ENCODE assay signal across 23 cellular contexts in the genomic region with DNA sequence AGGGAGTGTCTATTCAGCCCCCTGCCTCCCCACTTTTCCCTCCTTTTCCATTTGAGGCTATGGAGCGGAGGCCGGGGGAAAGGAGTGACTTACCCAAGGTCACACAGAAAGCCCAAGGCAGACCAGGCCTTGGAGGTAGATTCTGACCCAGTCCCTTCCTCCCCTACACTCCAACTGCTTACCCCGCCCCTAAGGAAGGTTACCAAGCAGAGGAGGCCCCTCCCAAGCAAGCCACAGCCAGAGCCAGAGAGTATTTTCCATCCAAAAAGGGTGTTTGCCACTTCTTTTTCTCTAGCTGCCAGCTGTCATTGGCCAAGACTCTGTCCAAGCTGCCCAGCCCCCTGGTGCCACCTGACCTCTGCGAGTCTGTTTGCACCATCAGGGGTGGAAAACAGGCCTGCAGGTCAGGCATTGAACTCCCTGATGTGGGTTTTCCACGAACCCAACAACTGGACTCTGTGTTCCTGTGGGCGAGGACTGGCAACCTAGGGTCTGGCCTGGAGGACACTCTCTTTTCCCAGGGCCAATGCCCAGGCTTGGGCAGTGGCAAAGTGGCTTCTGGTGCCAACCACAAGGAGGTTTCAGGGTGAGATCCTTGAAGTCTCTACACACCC. TPM values are rescaled to one million over a fixed set of nuclear protein-coding genes. Genes with fewer than 3 reads are reported as not detected.
DNase-seq lines count a peak whose midpoint lies in the region; ATAC-seq, FAIRE-seq and TF ChIP-seq lines count a peak whose summit lies in the region.
"Had no signal": no experiment of that assay in that cellular context is flagged by ENCODE, and none has a peak within 500 bp of the region (broad histone marks: within the 10 kb centered on the region; RNA-seq: fewer than 3 reads in every experiment).

No MANE protein-coding gene starts in this region.

- H3K36me3 ChIP-seq in liver (ENCODE audit: control insufficient read depth in 4 of 4, insufficient read depth in 3 of 4, low read depth in 1 of 4, low read length in 3 of 4) (no peaks in the 10 kb centered on the region), HepG2 (replicated peaks in 1 of 2; ENCODE audit: control insufficient read depth in 1 of 2, insufficient read depth in 2 of 2, low read length in 2 of 2) (no peaks in the 10 kb centered on the region), H1 (ENCODE audit: control insufficient read depth in 2 of 4, insufficient read depth in 4 of 4, low read length in 3 of 4) (no peaks in the 10 kb centered on the region), mucosa of descending colon (ENCODE audit: low read depth) (no peaks in the 10 kb centered on the region), aorta (ENCODE audit: control insufficient read depth in 1 of 2, insufficient read depth in 2 of 2, low read length in 1 of 2) (no peaks in the 10 kb centered on the region), Karpas-422 (ENCODE audit: insufficient read depth, low read length) (no peaks in the 10 kb centered on the region)
- H3K36me3 ChIP-seq: BLaER1 treated with 17β-estradiol and CSF1 and Interleukin-3, amounts not matched to agents 10 nM and 100 nM had no signal

- TF ChIP-seq RAD21 in liver (IDR thresholded peaks at IDR 0.05) (peak in 1 of 2 donors; percentile 47), HepG2 (CRISPR knock-in tag; IDR thresholded peaks at IDR 0.05) (no peak), H1 (IDR thresholded peaks at IDR 0.05 in 1 of 2, conservative IDR thresholded peaks at IDR 0.05 in 1 of 2; ENCODE audit: low read depth in 2 of 2, low read length in 2 of 2) (no peak)

- FAIRE-seq in HepG2 (lab: Jason Lieb, UNC) (no peak), H1 (lab: Jason Lieb, UNC) (no peak)
- FAIRE-seq: GM12878, GM19239, HTR-8/SVneo had no signal

- H4K5ac ChIP-seq in H1 (ENCODE audit: insufficient read length, low read depth, low read length) = no peak overlapping the region

- POLR2A ChIA-PET in HepG2 (lab: Yijun Ruan, JAX) = interaction anchor here (1.0 kb wide), 1 partner anchor 12 kb away, joined by 4 read pairs; no protein-coding TSS in a partner anchor
- POLR2A ChIA-PET in H1 (lab: Charles Lee; ENCODE audit: partially characterized antibody) = interaction anchor here (1.1 to 2.2 kb wide), 3 partner anchors 9 to 16 kb away, joined by 3 to 12 read pairs (median 5); no protein-coding TSS in a partner anchor

- BruUV-seq in HepG2 (replicated peaks; lab: Mats Ljungman, UMichigan) = no TSS peak

- H3K14ac ChIP-seq in H1 (ENCODE audit: insufficient read length) = no peak overlapping the region

- H2BK120ac ChIP-seq in H1 (replicated peaks; ENCODE audit: low read depth, low read length) = no peak overlapping the region

- H2AFZ ChIP-seq in HepG2 (ENCODE audit: low read length) (no peak overlapping the region), H1 (ENCODE audit: low read length) (no peak overlapping the region), Karpas-422 (ENCODE audit: low read length) (no peak overlapping the region)
- H2AFZ ChIP-seq: GM23248 had no signal

- WGBS in liver = 44% methylated on average over 6 of the region's 6 CpGs
- WGBS in HepG2 (ENCODE audit: low lambda C conversion rate) = 40% methylated on average over 3 of the region's 6 CpGs
- 86% methylated on average over 6 of the region's 6 CpGs; no CpG with 5 or more reads in 1 of the 2 experiments for WGBS in H1 (ENCODE audit: extremely low coverage in 1 of 2, insufficient coverage in 1 of 2, insufficient read length in 1 of 2, insufficient replicate concordance in 2 of 2, low coverage in 1 of 2, low lambda C conversion rate in 2 of 2, missing lambda C conversion rate in 1 of 2), 2 experiments
- 83% methylated on average over 6 of the region's 6 CpGs for WGBS in aorta, 2 donors

- no peak overlapping the region for H4K91ac ChIP-seq in H1 (replicated peaks; ENCODE audit: insufficient read length, low read length)

- H2BK15ac ChIP-seq in H1 (ENCODE audit: low read length) = no peak overlapping the region

- H3K18ac ChIP-seq in H1 (ENCODE audit: extremely low read depth, low read length) = no peak overlapping the region

- H3K27ac ChIP-seq in liver (ENCODE audit: low read depth in 1 of 2, low read length in 2 of 2) (peak overlapping the region; percentile 40 to 84), HepG2 (ENCODE audit: extremely low read length, insufficient read depth, low read length) (no peak overlapping the region), H1 (ENCODE audit: low read depth, low read length) (no peak overlapping the region), aorta (ENCODE audit: low read depth in 1 of 2, low read length in 2 of 2) (no peak overlapping the region), Karpas-422 (ENCODE audit: low read length) (no peak overlapping the region)
- H3K27ac ChIP-seq: BLaER1 treated with 17β-estradiol and CSF1 and Interleukin-3, amounts not matched to agents 10 nM and 100 nM; GM23248 had no signal

- H3K4me2 ChIP-seq in HepG2 (ENCODE audit: low read depth, low read length) = no peak overlapping the region
- no peak overlapping the region for H3K4me2 ChIP-seq in H1 (ENCODE audit: insufficient read depth in 1 of 2, low read depth in 2 of 2, low read length in 2 of 2)
- no peak overlapping the region for H3K4me2 ChIP-seq in Karpas-422 (ENCODE audit: low read depth, low read length, poor library complexity, severe bottlenecking)
- H3K4me2 ChIP-seq: BLaER1 treated with 17β-estradiol and CSF1 and Interleukin-3, amounts not matched to agents 10 nM and 100 nM had no signal

- no peak overlapping the region for H3K23ac ChIP-seq in H1 (ENCODE audit: insufficient read length)

- peaks cover 0 to 5% (median under 1%) of the 10 kb centered on the region in 4 donors for H3K9me3 ChIP-seq in liver (ENCODE audit: control insufficient read depth in 4 of 4, low read length in 3 of 4)
- peaks cover 9% of the 10 kb centered on the region; the same call in 1 of the 2 replicates for H3K9me3 ChIP-seq in HepG2 (ENCODE audit: low read length)
- 0 out of 4 replicates have a peak, but pooled peaks cover 0 to 7% of the 10 kb centered on the region in 2 experiments for H3K9me3 ChIP-seq in H1 (ENCODE audit: insufficient read depth in 2 of 2, low read depth in 1 of 2, low read length in 1 of 2)
- peaks cover 14% of the 10 kb centered on the region for H3K9me3 ChIP-seq in mucosa of descending colon
- peaks cover 2% of the 10 kb centered on the region for H3K9me3 ChIP-seq in aorta (ENCODE audit: control insufficient read depth, low read length)
- H3K9me3 ChIP-seq in Karpas-422 (ENCODE audit: low read length) = peaks cover 13% of the 10 kb centered on the region

- H3K9me2 ChIP-seq in Karpas-422 (replicated peaks; ENCODE audit: insufficient read depth, low read length) = no peaks in the 10 kb centered on the region

- H2AK5ac ChIP-seq in H1 (ENCODE audit: low read depth, low read length) = no peak overlapping the region

- intact Hi-C loops in HepG2 (cut with micrococcal nuclease; ENCODE audit: unreplicated experiment) (no loop called here), mucosa of descending colon (cut with DNase I, micrococcal nuclease) (no loop called here), aorta (cut with DNase I) (no loop called here)

- in situ Hi-C loops in HepG2 (cut with HindIII; ENCODE audit: extremely low pct_ligation_motif_present, low pct_unique_long_range_greater_than_20kb) = no loop called here

- H2BK20ac ChIP-seq in H1 (ENCODE audit: low read length) = no peak overlapping the region

- no peak for DNase-seq in HepG2 (ENCODE audit: low spot score)
- no peak for DNase-seq in H1 (ENCODE audit: low read depth in 1 of 2, low spot score in 2 of 2)
- DNase-seq in mucosa of descending colon = peak in 2 of 3 donors; percentile 10 to 17
- no peak for DNase-seq in aorta
- no peak for DNase-seq in Karpas-422
- no peak for DNase-seq in activated naive CD4-positive, alpha-beta T cell (lab: John Stamatoyannopoulos, UW)
- DNase-seq: CD8-positive, alpha-beta T cell; DMS 273 treated with DMSO at 0.1 percent for 48 hours; DMS53; DND-41; EL; GM23248; H7; HFFc6 had no signal

- TF ChIP-seq CTCF in liver (IDR thresholded peaks at IDR 0.05; ENCODE audit: low read depth, low read length, missing input control) (no peak), HepG2 (CRISPR knock-in tag; IDR thresholded peaks at IDR 0.05) (no peak), H1 (IDR thresholded peaks at IDR 0.05; ENCODE audit: control extremely low read depth in 1 of 3, insufficient read depth in 1 of 3, low read depth in 1 of 3, low read length in 3 of 3) (no peak), mucosa of descending colon (IDR thresholded peaks at IDR 0.05) (no peak)

- TF ChIP-seq EP300 in HepG2 (IDR thresholded peaks at IDR 0.05; ENCODE audit: low read depth in 2 of 2, low read length in 2 of 2) (no peak), HepG2 (CRISPR knock-in tag; IDR thresholded peaks at IDR 0.05; ENCODE audit: borderline replicate concordance) (no peak), H1 (IDR thresholded peaks at IDR 0.05; ENCODE audit: borderline replicate concordance in 1 of 2, low read depth in 2 of 2, low read length in 2 of 2) (no peak)

- H2BK12ac ChIP-seq in H1 (ENCODE audit: low read depth, low read length) = 0 out of 2 replicates have a peak overlapping the region, but pooled peaks have one; percentile 39

- no peak overlapping the region for H3K4ac ChIP-seq in H1 (replicated peaks; ENCODE audit: insufficient read length, low read depth, low read length)

- peaks cover 4 to 39% (median 26%) of the 10 kb centered on the region in 4 donors for H3K4me1 ChIP-seq in liver (ENCODE audit: control insufficient read depth in 4 of 4, insufficient read depth in 4 of 4, low read length in 3 of 4)
- peaks cover 41% of the 10 kb centered on the region for H3K4me1 ChIP-seq in HepG2 (ENCODE audit: insufficient read depth, low read length)
- H3K4me1 ChIP-seq in H1 (replicated peaks in 1 of 4; ENCODE audit: control insufficient read depth in 3 of 4, insufficient read depth in 4 of 4, low read length in 3 of 4) = peaks cover 0 to 7% (median 3%) of the 10 kb centered on the region in 4 experiments; a peak in 6 of 7 replicates
- peaks cover 4% of the 10 kb centered on the region for H3K4me1 ChIP-seq in mucosa of descending colon (ENCODE audit: low read depth)
- no peaks in the 10 kb centered on the region for H3K4me1 ChIP-seq in aorta (ENCODE audit: control insufficient read depth in 1 of 2, insufficient read depth in 2 of 2, low read length in 2 of 2)
- H3K4me1 ChIP-seq in Karpas-422 (ENCODE audit: low read length) = no peaks in the 10 kb centered on the region

- peak overlapping the region in 1 of 2 donors; percentile 68 for H3K9ac ChIP-seq in liver (ENCODE audit: low read depth in 1 of 2, low read length in 2 of 2)
- no peak overlapping the region for H3K9ac ChIP-seq in HepG2 (ENCODE audit: insufficient read depth, low read depth, low read length)
- no peak overlapping the region for H3K9ac ChIP-seq in H1 (replicated peaks in 1 of 4; ENCODE audit: extremely low read depth in 1 of 4, low read depth in 3 of 4, low read length in 3 of 4)
- H3K9ac ChIP-seq in Karpas-422 (ENCODE audit: low read length) = no peak overlapping the region
- H3K9ac ChIP-seq: BLaER1 treated with 17β-estradiol and CSF1 and Interleukin-3, amounts not matched to agents 10 nM and 100 nM; GM23248 had no signal

- ATAC-seq in HepG2 = no peak
- no peak for ATAC-seq in mucosa of descending colon
- ATAC-seq in aorta (ENCODE audit: low FRiP score) = peak; percentile 7
- ATAC-seq in GM18861 (IDR thresholded peaks at IDR 0.05; ENCODE audit: unreplicated experiment) = no peak
- ATAC-seq: CD8-positive, alpha-beta T cell; GM12878; HCT116 had no signal

- H3K27me3 ChIP-seq in liver (ENCODE audit: control insufficient read depth in 4 of 4, insufficient read depth in 4 of 4, low read length in 3 of 4) (no peaks in the 10 kb centered on the region), HepG2 (ENCODE audit: control insufficient read depth in 1 of 2, insufficient read depth in 2 of 2, low read length in 2 of 2) (peaks cover 2 to 18% of the 10 kb centered on the region in 2 experiments), H1 (replicated peaks in 1 of 4; ENCODE audit: control insufficient read depth in 3 of 4, extremely low read depth in 1 of 4, insufficient read depth in 3 of 4, low read length in 3 of 4) (peaks cover 1 to 15% (median 11%) of the 10 kb centered on the region in 4 experiments; a peak in 6 of 7 replicates), aorta (ENCODE audit: control insufficient read depth in 1 of 2, insufficient read depth in 2 of 2, low read length in 1 of 2) (no peaks in the 10 kb centered on the region), Karpas-422 (ENCODE audit: low read length) (no peaks in the 10 kb centered on the region)

- TF ChIP-seq POLR2A in HepG2 (IDR thresholded peaks at IDR 0.05; ENCODE audit: insufficient read depth in 1 of 2, low read depth in 2 of 2, low read length in 2 of 2) (no peak), H1 (IDR thresholded peaks at IDR 0.05; ENCODE audit: control extremely low read depth in 1 of 2, low read depth in 2 of 2, low read length in 2 of 2) (no peak)

- H3K79me2 ChIP-seq in HepG2 (ENCODE audit: insufficient read depth, low read length) (no peaks in the 10 kb centered on the region), H1 (ENCODE audit: control insufficient read depth in 1 of 2, insufficient read depth in 2 of 2, low read length in 2 of 2) (no peaks in the 10 kb centered on the region), Karpas-422 (ENCODE audit: low read length) (no peaks in the 10 kb centered on the region)

- H2BK5ac ChIP-seq in H1 (ENCODE audit: low read depth, low read length) = no peak overlapping the region

- CTCF ChIA-PET in HepG2 (lab: Yijun Ruan, JAX; ENCODE audit: low intra/inter-chr PET ratio, low total read pairs) (no interaction called here), H1 (lab: Charles Lee; ENCODE audit: partially characterized antibody) (interaction anchor here (1.2 to 2.1 kb wide), 3 partner anchors 9 to 22 kb away, joined by 3 to 5 read pairs (median 4); no protein-coding TSS in a partner anchor)

- peak overlapping the region; percentile 57; the same call in 1 of the 2 replicates for H4K8ac ChIP-seq in H1 (ENCODE audit: extremely low read depth, insufficient read depth, low read length)

- H3K4me3 ChIP-seq in liver (ENCODE audit: low read depth in 1 of 3, low read length in 3 of 3) = no peak overlapping the region
- no peak overlapping the region for H3K4me3 ChIP-seq in HepG2 (replicated peaks in 1 of 3; ENCODE audit: insufficient read depth in 1 of 3, low read depth in 2 of 3, low read length in 3 of 3)
- no peak overlapping the region for H3K4me3 ChIP-seq in H1 (ENCODE audit: extremely low read depth in 1 of 4, insufficient read depth in 2 of 4, low read depth in 3 of 4, low read length in 4 of 4)
- H3K4me3 ChIP-seq in mucosa of descending colon = no peak overlapping the region
- H3K4me3 ChIP-seq in aorta (ENCODE audit: low read length in 2 of 2) = no peak overlapping the region
- H3K4me3 ChIP-seq in Karpas-422 (ENCODE audit: low read length) = no peak overlapping the region
- H3K4me3 ChIP-seq: BLaER1 treated with 17β-estradiol and CSF1 and Interleukin-3, amounts not matched to agents 10 nM and 100 nM; GM12878; GM23248 had no signal

- H3K79me1 ChIP-seq in H1 (ENCODE audit: low read depth, low read length) = no peaks in the 10 kb centered on the region

- no peak overlapping the region for H3K56ac ChIP-seq in H1 (replicated peaks; ENCODE audit: insufficient read length, low read depth, low read length)

- no peaks in the 10 kb centered on the region for H4K20me1 ChIP-seq in HepG2 (ENCODE audit: insufficient read depth, low read length)
- H4K20me1 ChIP-seq in H1 (replicated peaks in 1 of 2; ENCODE audit: control insufficient read depth in 1 of 2, insufficient read depth in 2 of 2, low read length in 2 of 2) = no peaks in the 10 kb centered on the region
- H4K20me1 ChIP-seq in Karpas-422 (ENCODE audit: insufficient read depth, low read depth, low read length) = no peaks in the 10 kb centered on the region
- H4K20me1 ChIP-seq: BLaER1 treated with 17β-estradiol and CSF1 and Interleukin-3, amounts not matched to agents 10 nM and 100 nM had no signal

- H3K23me2 ChIP-seq in H1 (ENCODE audit: low read depth, low read length) = peaks cover 5% of the 10 kb centered on the region

RNA-seq across cellular contexts. Expression of a gene that starts 6.3 kb away (rescaled TPM):
- 100 to 1,000 TPM; 396 to 711 TPM for total RNA-seq in liver
- polyA plus RNA-seq in liver = 100 to 1,000 TPM; 425 to 641 TPM
- 77.6 and 89.0 TPM in 2 replicates for total RNA-seq in HepG2 (2016; rRNA removed; fragmentation: Illumina TruSeq; extraction: Trizol)
- 56.7 and 64.0 TPM in 2 replicates for total RNA-seq in HepG2 (2016; cell fraction: cytosol; rRNA removed; fragmentation: Illumina TruSeq; extraction: Trizol; ENCODE audit: low read depth)
- 77.7 and 96.7 TPM in 2 replicates for total RNA-seq in HepG2 (2016; cell fraction: insoluble cytoplasmic fraction; rRNA removed; fragmentation: Illumina TruSeq; extraction: Trizol)
- 80.8 and 82.9 TPM in 2 replicates for total RNA-seq in HepG2 (2016; cell fraction: membrane; rRNA removed; fragmentation: Illumina TruSeq; extraction: Trizol)
- 36.6 and 39.7 TPM in 2 replicates for total RNA-seq in HepG2 (2016; cell fraction: nucleus; rRNA removed; fragmentation: Illumina TruSeq; extraction: Trizol)
- 108 and 122 TPM in 2 replicates for polyA plus RNA-seq in HepG2 (2011; rRNA removed)
- 120 and 164 TPM in 2 replicates for polyA plus RNA-seq in HepG2 (2011; cell fraction: cytosol; rRNA removed)
- polyA plus RNA-seq in HepG2 (2011; cell fraction: nucleus; rRNA removed) = 48.7 and 65.0 TPM in 2 replicates
- 38.4 and 74.9 TPM in 2 replicates for polyA plus RNA-seq in HepG2 (2012)
- polyA plus RNA-seq in HepG2 (2016; cell fraction: cytosol; fragmentation: Illumina TruSeq; extraction: Trizol; ENCODE audit: low read depth) = 90.2 and 91.5 TPM in 2 replicates
- polyA plus RNA-seq in HepG2 (2016; cell fraction: insoluble cytoplasmic fraction; fragmentation: Illumina TruSeq; extraction: Trizol; ENCODE audit: low read depth) = 134 and 144 TPM in 2 replicates
- polyA plus RNA-seq in HepG2 (2016; cell fraction: membrane; fragmentation: Illumina TruSeq; extraction: Trizol; ENCODE audit: low read depth) = 100 and 111 TPM in 2 replicates
- polyA plus RNA-seq in HepG2 (2016; cell fraction: nucleus; fragmentation: Illumina TruSeq; extraction: Trizol; ENCODE audit: insufficient read depth, low read depth) = 76.1 and 84.6 TPM in 2 replicates
- 90.2 and 1,449 TPM in 2 replicates for polyA minus RNA-seq in HepG2 (2011; rRNA and poly(A)+ RNA removed; ENCODE audit: low replicate concordance)
- 49.5 and 53.8 TPM in 2 replicates for polyA minus RNA-seq in HepG2 (2011; cell fraction: cytosol; rRNA and poly(A)+ RNA removed)
- polyA minus RNA-seq in HepG2 (2011; cell fraction: nucleus; rRNA and poly(A)+ RNA removed) = 17.1 and 17.7 TPM in 2 replicates
- total RNA-seq in H1 (2021; fragmentation: NEBNext Ultra II Directional; extraction: Animal tissue kit (Norgen Biotek cat#: 25700)) = 108 and 116 TPM in 2 replicates
- polyA plus RNA-seq in H1 (2011; rRNA removed) = 296 and 298 TPM in 2 replicates
- polyA plus RNA-seq in H1 (2011; cell fraction: cytosol; rRNA removed) = 326 TPM
- 280 TPM for polyA plus RNA-seq in H1 (2011; cell fraction: nucleus; rRNA removed)
- 240 to 283 TPM (median 268 TPM) in 4 replicates for polyA plus RNA-seq in H1 (2012, experiment 1 of 2)
- polyA plus RNA-seq in H1 (2012, experiment 2 of 2) = 287 TPM
- 64.1 TPM for polyA plus RNA-seq in H1 (2013, experiment 1 of 2)
- polyA plus RNA-seq in H1 (2013, experiment 2 of 2) = 63.0 TPM
- 172 and 229 TPM in 2 replicates for polyA minus RNA-seq in H1 (2011; rRNA and poly(A)+ RNA removed)
- 85.1 TPM for polyA minus RNA-seq in H1 (2011; cell fraction: cytosol; rRNA and poly(A)+ RNA removed)
- 55.6 TPM for polyA minus RNA-seq in H1 (2011; cell fraction: nucleus; rRNA and poly(A)+ RNA removed)
- 100 to 1,000 TPM; 221 to 410 (median 408) TPM for total RNA-seq in mucosa of descending colon
- 10 to 100 TPM; 52.0 to 99.0 TPM for total RNA-seq in aorta
- 10 to 100 TPM; 76.1 to 81.0 TPM for polyA plus RNA-seq in aorta
- not detected in 2 replicates for total RNA-seq in Karpas-422 (2014; rRNA removed; shearing (Covaris generic); ENCODE audit: low replicate concordance)
- total RNA-seq: A172; CD8-positive, alpha-beta T cell had no signal
- polyA plus RNA-seq: IgD-negative memory B cell had no signal

Comparison
In these comparisons a context has a peak if more than half of its experiments do, and no peak if none do; other contexts are left out.
1. H3K27ac ChIP-seq: peak in liver (2 of 2); none in HepG2 (single experiment), H1 (single experiment), aorta (0 of 2) and Karpas-422 (single experiment).
2. DNase-seq: peak in mucosa of descending colon (2 of 3); none in HepG2 (single experiment), H1 (0 of 2), aorta (0 of 2), Karpas-422 (single experiment) and activated naive CD4-positive, alpha-beta T cell (0 of 4).
3. RNA of a gene that starts 6.3 kb away (total RNA-seq): 396 to 711 TPM in liver, 221 to 410 TPM in mucosa of descending colon, 108 to 116 TPM in H1, 52.0 to 99.0 TPM in aorta and 36.6 to 96.7 TPM in HepG2; not detected in Karpas-422; every median in the first group is over 10 times any median in the second.